ENCODE assay signal across 8 cellular contexts in the genomic region with DNA sequence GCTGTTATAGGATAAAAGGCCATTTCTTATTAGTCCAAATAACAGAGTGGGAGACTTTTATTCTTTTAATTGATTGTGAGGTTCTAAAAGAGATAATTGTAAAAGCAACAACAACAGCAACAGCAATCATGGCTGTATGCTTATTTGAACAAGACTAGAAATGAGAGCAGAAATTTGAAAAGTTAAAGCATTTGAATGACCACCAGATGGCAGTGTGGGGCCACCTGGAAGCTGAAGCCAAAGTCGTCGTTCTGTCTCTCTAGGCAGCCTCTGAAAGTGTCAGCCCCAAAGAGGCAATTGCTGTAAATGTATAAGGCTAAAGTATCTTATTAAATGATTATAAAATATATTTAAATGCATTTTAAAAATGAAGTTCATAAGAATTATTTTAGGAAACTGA.
A peak's percentile ranks its signal among the peaks of the same experiment; 100 is the strongest.
DNase-seq lines count a peak whose midpoint lies in the region; ATAC-seq and TF ChIP-seq lines count a peak whose summit lies in the region.

No MANE protein-coding gene starts in this region.

- no peak for ATAC-seq in HG03139 (IDR thresholded peaks at IDR 0.05; ENCODE audit: unreplicated experiment)

- no peak overlapping the region for H3K4me3 ChIP-seq in HEK293 (ENCODE audit: low read depth, low read length)
- no peak overlapping the region for H3K4me3 ChIP-seq in astrocyte of the cerebellum (ENCODE audit: low read depth, low read length)

- DNase-seq in GM04503 (ENCODE audit: low read depth) (peak; percentile 2), NCI-H146 treated with DMSO at 0.1 percent for 48 hours (lab: John Stamatoyannopoulos, UW; ENCODE audit: unreplicated experiment) (peak; percentile 72), T-helper 9 cell (peak; percentile 44), astrocyte of the cerebellum (ENCODE audit: low read depth) (peak; percentile 29), iPS-NIHi11 (ENCODE audit: low spot score) (peak; percentile 26)
- peak; percentile 24 to 54 (median 28) for DNase-seq in stimulated activated CD4-positive, alpha-beta T cell treated with anti-CD3 and anti-CD28 coated beads, Interleukin-1b, Interleukin-23, amount 100 ng/mL, for 24 hours (ENCODE audit: low read depth in 4 of 4, low spot score in 1 of 4)

- CTCF ChIA-PET in HEK293 (lab: Yijun Ruan, JAX) = interaction anchor here (0.6 to 1.4 kb wide), 9 partner anchors 18 to 743 kb away, joined by 3 to 5 read pairs (median 3); no protein-coding TSS in a partner anchor

- no peaks in the 10 kb centered on the region for H3K36me3 ChIP-seq in HEK293 (ENCODE audit: control insufficient read depth in 2 of 2, insufficient read depth in 1 of 2, low read length in 2 of 2)

- in situ Hi-C loops in astrocyte of the cerebellum (cut with HindIII; ENCODE audit: low sequenced_read_pairs) = no loop called here

- no peak overlapping the region for H3K27ac ChIP-seq in HEK293 (ENCODE audit: extremely low read depth, low read depth, low read length)

- H3K9me3 ChIP-seq in HEK293 (ENCODE audit: control insufficient read depth, insufficient read depth, low read depth, low read length) = no peaks in the 10 kb centered on the region

- POLR2A ChIA-PET in HEK293 (lab: Yijun Ruan, JAX) = no interaction called here

- peak; percentile 26; the same call in 1 of the 2 replicates for TF ChIP-seq CTCF in HEK293 (tag by site-specific recombination; IDR thresholded peaks at IDR 0.05)
- TF ChIP-seq CTCF in astrocyte of the cerebellum (IDR thresholded peaks at IDR 0.05; ENCODE audit: low read depth, low read length, missing control alignments) = peak; percentile 86

- H3K4me1 ChIP-seq in HEK293 (ENCODE audit: control insufficient read depth, insufficient read depth, low read length) = no peaks in the 10 kb centered on the region

TF ChIP-seq in HEK293, 187 proteins besides CTCF, POLR2A, EP300 and RAD21:
- TF ChIP-seq, protein P1, sequence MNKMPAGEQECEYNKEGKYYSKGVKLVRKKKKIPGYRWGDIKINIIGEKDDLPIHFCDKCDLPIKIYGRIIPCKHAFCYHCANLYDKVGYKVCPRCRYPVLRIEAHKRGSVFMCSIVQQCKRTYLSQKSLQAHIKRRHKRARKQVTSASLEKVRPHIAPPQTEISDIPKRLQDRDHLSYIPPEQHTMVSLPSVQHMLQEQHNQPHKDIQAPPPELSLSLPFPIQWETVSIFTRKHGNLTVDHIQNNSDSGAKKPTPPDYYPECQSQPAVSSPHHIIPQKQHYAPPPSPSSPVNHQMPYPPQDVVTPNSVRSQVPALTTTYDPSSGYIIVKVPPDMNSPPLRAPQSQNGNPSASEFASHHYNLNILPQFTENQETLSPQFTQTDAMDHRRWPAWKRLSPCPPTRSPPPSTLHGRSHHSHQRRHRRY (tag by site-specific recombination; IDR thresholded peaks at IDR 0.05) = no peak
- peak; percentile 71 for TF ChIP-seq ZNF654 (tag by site-specific recombination; IDR thresholded peaks at IDR 0.05; ENCODE audit: low read depth)
TF ChIP-seq in HEK293: peak in this region for 1.

Comparison
In these comparisons a context has a peak if more than half of its experiments do, and no peak if none do; other contexts are left out.
1. DNase-seq: peak in every context shown above with its lines; median percentile 72 in NCI-H146 treated with DMSO at 0.1 percent for 48 hours; 44 in T-helper 9 cell; 29 in astrocyte of the cerebellum; 28 in stimulated activated CD4-positive, alpha-beta T cell treated with anti-CD3 and anti-CD28 coated beads, Interleukin-1b, Interleukin-23, amount 100 ng/mL, for 24 hours; 26 in iPS-NIHi11; 2 in GM04503.